13 cellular contexts compared by ENCODE assay signal in genomic region chr13:106612688-106613087, GRCh38. TPM values are rescaled to one million over a fixed set of nuclear protein-coding genes. Genes with fewer than 3 reads are reported as not detected.
DNase-seq lines count a peak whose midpoint lies in the region; ATAC-seq, FAIRE-seq and TF ChIP-seq lines count a peak whose summit lies in the region.
"Had no signal": no experiment of that assay in that cellular context is flagged by ENCODE, and none has a peak within 500 bp of the region (broad histone marks: within the 10 kb centered on the region; RNA-seq: fewer than 3 reads in every experiment).

No MANE protein-coding gene starts in this region.

- peak; percentile 79 for DNase-seq in NCI-H226
- peak; percentile 41 for DNase-seq in fibroblast of gingiva (ENCODE audit: low read depth)
- DNase-seq in lower leg skin (ENCODE audit: low spot score in 2 of 2), result peak; percentile 56 to 95
- peak; percentile 56 to 69 for DNase-seq in thyroid gland
- no peak for DNase-seq in stimulated activated CD4-positive, alpha-beta T cell treated with anti-CD3 and anti-CD28 coated beads, Interleukin-15, amount 100 ng/mL, for 24 hours
- DNase-seq in HTR-8/SVneo (ENCODE audit: insufficient read length, low spot score), result no peak
- DNase-seq: activated CD4-positive, alpha-beta T cell treated with anti-CD3 and anti-CD28 coated beads, Interleukin-2, amount 10 ng/mL, durations not matched to agents 24 days and 14 days; naive B cell; NCI-H2227 treated with DMSO at 0.1 percent for 48 hours had no signal

- no peak for TF ChIP-seq POLR2A in lower leg skin (IDR thresholded peaks at IDR 0.05)
- TF ChIP-seq POLR2A in thyroid gland (IDR thresholded peaks at IDR 0.05), result no peak

- intact Hi-C loops in lower leg skin (cut with DNase I; ENCODE audit: low total_unique reads) (no loop called here), thyroid gland (cut with DNase I) (loop anchor here (10.0 kb wide), 1 partner anchor 302 kb away; no protein-coding TSS in a partner anchor)

- TF ChIP-seq CTCF in lower leg skin (IDR thresholded peaks at IDR 0.05) (no peak), thyroid gland (IDR thresholded peaks at IDR 0.05) (no peak)

- WGBS in lower leg skin, 2 donors, result 6 to 10% methylated on average over 1 of the region's 1 CpG
- WGBS in thyroid gland, 2 donors, result 4 to 15% methylated on average over 1 of the region's 1 CpG

- ATAC-seq in GM21447 (IDR thresholded peaks at IDR 0.05; ENCODE audit: unreplicated experiment), result no peak
- no peak for ATAC-seq in GM18498 (IDR thresholded peaks at IDR 0.05; ENCODE audit: unreplicated experiment)

- H3K27me3 ChIP-seq in thyroid gland, result no peaks in the 10 kb centered on the region

- no peak for FAIRE-seq in HTR-8/SVneo (lab: Jason Lieb, UNC)
- FAIRE-seq: endothelial cell of umbilical vein had no signal

- H3K4me3 ChIP-seq in lower leg skin (ENCODE audit: low read depth, poor library complexity, severe bottlenecking), result no peak overlapping the region
- H3K4me3 ChIP-seq in thyroid gland (replicated peaks in 1 of 3), result no peak overlapping the region
- H3K4me3 ChIP-seq: smooth muscle cell had no signal

- no peak overlapping the region for H3K27ac ChIP-seq in thyroid gland

- H3K9me3 ChIP-seq in thyroid gland, result no peaks in the 10 kb centered on the region

- no peaks in the 10 kb centered on the region for H3K36me3 ChIP-seq in thyroid gland

- no peaks in the 10 kb centered on the region for H3K4me1 ChIP-seq in thyroid gland

RNA-seq across cellular contexts. Expression of gene ARGLU1, which starts 44.8 kb away (rescaled TPM):
- total RNA-seq in lower leg skin (10 to 100 TPM; 44.7 to 73.0 (median 48.4) TPM), thyroid gland (100 to 1,000 TPM in 3 of 4 donors, 10 to 100 TPM in 1; 73.9 to 165 (median 119) TPM)

Comparison
In these comparisons a context has a peak if more than half of its experiments do, and no peak if none do; other contexts are left out.
1. DNase-seq: peak in NCI-H226 (single experiment), fibroblast of gingiva (single experiment), lower leg skin (2 of 2) and thyroid gland (2 of 2); none in stimulated activated CD4-positive, alpha-beta T cell treated with anti-CD3 and anti-CD28 coated beads, Interleukin-15, amount 100 ng/mL, for 24 hours (single experiment) and HTR-8/SVneo (single experiment).